Comparison of ENCODE assay signal across 21 cellular contexts in the genomic region with DNA sequence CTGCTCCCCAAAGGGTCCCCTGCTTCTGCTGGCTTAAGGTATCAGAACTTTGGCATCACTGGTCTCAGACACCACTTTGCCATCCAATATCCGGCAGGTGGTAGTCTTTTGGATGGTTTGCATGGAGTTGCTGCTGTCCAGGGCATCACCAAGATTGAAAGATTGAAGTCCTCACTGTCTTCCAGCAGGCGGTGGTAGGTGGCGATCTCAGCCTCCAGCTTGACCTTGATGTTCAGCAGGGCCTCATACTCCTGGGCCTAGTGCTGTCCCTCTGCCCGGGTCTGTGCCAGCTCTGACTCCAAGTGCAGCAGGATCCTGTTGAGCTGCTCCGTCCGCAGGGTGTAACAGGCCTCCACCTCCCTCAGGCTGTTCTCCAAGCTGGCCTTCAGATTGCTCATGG.
"Had no signal": no experiment of that assay in that cellular context is flagged by ENCODE, and none has a peak within 500 bp of the region (broad histone marks: within the 10 kb centered on the region; RNA-seq: fewer than 3 reads in every experiment).

No MANE protein-coding gene starts in this region.

- H3K9me3 Mint-ChIP-seq: IgD-negative memory B cell had no signal

- H3K4me3 ChIP-seq: PC-9, Peyer's patch, SJCRH30 had no signal

- H3K4me2 ChIP-seq: PC-9 had no signal

- H3K9me3 ChIP-seq: Peyer's patch, SJCRH30 had no signal

- H3K27me3 ChIP-seq: Peyer's patch, SJCRH30 had no signal

- H3K36me3 ChIP-seq: Peyer's patch, SJCRH30 had no signal

- DNase-seq: KBM-7; NCI-H1048; NCI-H1105; NCI-H1417; NCI-H1436 treated with DMSO at 0.1 percent for 48 hours; NCI-H1694; NCI-H187 treated with DMSO at 0.1 percent for 48 hours; NCI-H2029 treated with DMSO at 0.1 percent for 48 hours; NCI-H2171 treated with DMSO at 0.1 percent for 48 hours; NCI-H345; NCI-H446 treated with DMSO at 0.1 percent for 48 hours; NCI-H510A treated with DMSO at 0.1 percent for 48 hours; NCI-H526; NK-92 treated with Interleukin-12 subunit alpha and Interleukin-12 subunit beta, amount 100 ng/mL, for 24 hours; PC-9; Peyer's patch; SHP77 treated with DMSO at 0.1 percent for 48 hours; SJCRH30 had no signal

- H3K36me3 Mint-ChIP-seq: IgD-negative memory B cell had no signal

- H3K27ac ChIP-seq: PC-9, Peyer's patch, SJCRH30 had no signal

- H2AFZ ChIP-seq: PC-9 had no signal

- ATAC-seq: Right ventricle myocardium inferior, SK-N-SH treated with all-trans-retinoic acid at 6 μM for 48 hours had no signal
